10 cellular contexts compared by ENCODE assay signal in genomic region chr1:39266269-39266668, GRCh38.
DNase-seq lines count a peak whose midpoint lies in the region; ATAC-seq, FAIRE-seq and TF ChIP-seq lines count a peak whose summit lies in the region.
"Had no signal": no experiment of that assay in that cellular context is flagged by ENCODE, and none has a peak within 500 bp of the region (broad histone marks: within the 10 kb centered on the region; RNA-seq: fewer than 3 reads in every experiment).

No MANE protein-coding gene starts in this region.

- dilution Hi-C loops in keratinocyte (cut with MboI; ENCODE audit: extremely low pct_ligation_motif_present, low sequenced_read_pairs), result no loop called here

- H3K36me3 Mint-ChIP-seq in T-helper 2 cell treated with Interferon-gamma antibody and Interleukin-4, amounts not matched to agents 5 μg/mL and 100 μg/mL, for 36 hours (ENCODE audit: low read depth), result peaks cover 51% of the 10 kb centered on the region

- H3F3A ChIP-seq in smooth muscle cell (ENCODE audit: low read depth), result peaks cover 31% of the 10 kb centered on the region

- H3K9me3 Mint-ChIP-seq in T-helper 2 cell treated with Interferon-gamma antibody and Interleukin-4, amounts not matched to agents 5 μg/mL and 100 μg/mL, for 36 hours, result no peaks in the 10 kb centered on the region
- H3K9me3 Mint-ChIP-seq: activated naive CD4-positive, alpha-beta T cell treated with anti-CD3 and anti-CD28 coated beads, Interleukin-2, amount 50 U/mL, for 24 hours had no signal

- H3K9me3 ChIP-seq in keratinocyte (ENCODE audit: control insufficient read depth, low read depth, low read length) (no peaks in the 10 kb centered on the region), smooth muscle cell (replicated peaks; ENCODE audit: low read depth) (no peaks in the 10 kb centered on the region), right atrium auricular region (no peaks in the 10 kb centered on the region)

- peaks cover 89% of the 10 kb centered on the region for H3K79me2 ChIP-seq in keratinocyte (ENCODE audit: control insufficient read depth, insufficient read depth, low read length)
- H3K79me2 ChIP-seq in smooth muscle cell (ENCODE audit: low read depth), result peaks cover 79% of the 10 kb centered on the region

- H3K4me3 ChIP-seq in keratinocyte (ENCODE audit: control insufficient read depth in 2 of 3, extremely low read depth in 1 of 3, insufficient read depth in 2 of 3, low read depth in 1 of 3, low read length in 3 of 3), result no peak overlapping the region
- H3K4me3 ChIP-seq in smooth muscle cell, result no peak overlapping the region
- H3K4me3 ChIP-seq in right atrium auricular region, result no peak overlapping the region

- peak; percentile 19 for DNase-seq in EL
- peak; percentile 25 for DNase-seq in HuH-7 (ENCODE audit: low spot score)
- no peak for DNase-seq in T-helper 2 cell treated with Interferon-gamma antibody and Interleukin-4, amounts not matched to agents 5 μg/mL and 100 μg/mL, for 36 hours (ENCODE audit: low spot score)
- no peak for DNase-seq in keratinocyte (ENCODE audit: low read depth, low spot score)
- no peak for DNase-seq in smooth muscle cell (lab: John Stamatoyannopoulos, UW; ENCODE audit: unreplicated experiment)
- no peak for DNase-seq in right atrium auricular region (ENCODE audit: low spot score)
- DNase-seq: NCI-H187 treated with DMSO at 0.1 percent for 48 hours had no signal

- H3K27ac Mint-ChIP-seq in T-helper 2 cell treated with Interferon-gamma antibody and Interleukin-4, amounts not matched to agents 5 μg/mL and 100 μg/mL, for 36 hours, result peak overlapping the region; percentile 67

- peaks cover 39% of the 10 kb centered on the region for H3K4me1 ChIP-seq in keratinocyte (ENCODE audit: control insufficient read depth, extremely low read depth, insufficient read depth, low read length)
- H3K4me1 ChIP-seq in smooth muscle cell (ENCODE audit: low read depth), result peaks cover 55% of the 10 kb centered on the region
- peaks cover 0 to 43% of the 10 kb centered on the region in 2 donors for H3K4me1 ChIP-seq in right atrium auricular region

- WGBS in smooth muscle cell (ENCODE audit: low lambda C conversion rate), result 75% methylated on average over 1 of the region's 1 CpG

- peaks cover 68% of the 10 kb centered on the region for H3K4me1 Mint-ChIP-seq in T-helper 2 cell treated with Interferon-gamma antibody and Interleukin-4, amounts not matched to agents 5 μg/mL and 100 μg/mL, for 36 hours (ENCODE audit: low read depth)

- H2AFZ ChIP-seq in keratinocyte (ENCODE audit: control insufficient read depth, low read length) (no peak overlapping the region), smooth muscle cell (ENCODE audit: low read depth) (no peak overlapping the region)

- no peak overlapping the region for H3K4me2 ChIP-seq in keratinocyte (ENCODE audit: control insufficient read depth, extremely low read depth, insufficient read depth, low read depth, low read length)
- no peak overlapping the region for H3K4me2 ChIP-seq in smooth muscle cell

- H3K27ac ChIP-seq in keratinocyte (ENCODE audit: control insufficient read depth, insufficient read depth, low read length) (no peak overlapping the region), smooth muscle cell (ENCODE audit: low read depth) (no peak overlapping the region), right atrium auricular region (no peak overlapping the region)

- ATAC-seq in HG03139 (IDR thresholded peaks at IDR 0.05; ENCODE audit: unreplicated experiment) (no peak), GM21528 (IDR thresholded peaks at IDR 0.05; ENCODE audit: low FRiP score, unreplicated experiment) (no peak)

- peak in 2 of 3 experiments; percentile 10 to 22 for TF ChIP-seq CTCF in keratinocyte (optimal IDR thresholded peaks at IDR 0.05 in 1 of 3, IDR thresholded peaks at IDR 0.05 in 1 of 3, conservative IDR thresholded peaks at IDR 0.05 in 1 of 3; ENCODE audit: extremely low read depth in 1 of 3, insufficient read depth in 2 of 3, low read length in 3 of 3)
- TF ChIP-seq CTCF in smooth muscle cell (IDR thresholded peaks at IDR 0.05; ENCODE audit: borderline replicate concordance, insufficient read depth, poor library complexity, severe bottlenecking), result no peak
- TF ChIP-seq CTCF in right atrium auricular region (IDR thresholded peaks at IDR 0.05), result peak in 1 of 2 donors; percentile 37

- FAIRE-seq in keratinocyte (lab: Jason Lieb, UNC), result no peak

- H3K36me3 ChIP-seq in keratinocyte (ENCODE audit: control insufficient read depth in 2 of 2, extremely low read depth in 1 of 2, insufficient read depth in 2 of 2, low read length in 2 of 2) (peaks cover 8 to 13% of the 10 kb centered on the region in 2 experiments), smooth muscle cell (ENCODE audit: low read depth) (no peaks in the 10 kb centered on the region), right atrium auricular region (no peaks in the 10 kb centered on the region)

- H4K20me1 ChIP-seq in keratinocyte (ENCODE audit: control insufficient read depth, extremely low read depth, insufficient read depth, low read length), result no peaks in the 10 kb centered on the region
- H4K20me1 ChIP-seq in smooth muscle cell (ENCODE audit: low read depth), result peaks cover 93% of the 10 kb centered on the region

- no peaks in the 10 kb centered on the region for H3K27me3 Mint-ChIP-seq in T-helper 2 cell treated with Interferon-gamma antibody and Interleukin-4, amounts not matched to agents 5 μg/mL and 100 μg/mL, for 36 hours (ENCODE audit: low read depth)
- H3K27me3 Mint-ChIP-seq: activated naive CD4-positive, alpha-beta T cell treated with anti-CD3 and anti-CD28 coated beads, Interleukin-2, amount 50 U/mL, for 24 hours had no signal

- peaks cover 5% of the 10 kb centered on the region for H3K9me1 ChIP-seq in keratinocyte (ENCODE audit: control insufficient read depth, extremely low read depth, insufficient read depth, low read length)

- H3K9ac ChIP-seq in keratinocyte (ENCODE audit: control insufficient read depth, extremely low read depth, insufficient read depth, low read length) (no peak overlapping the region), smooth muscle cell (ENCODE audit: low read depth) (no peak overlapping the region)

- H3K27me3 ChIP-seq in keratinocyte (ENCODE audit: control insufficient read depth, extremely low read depth, insufficient read depth, low read length) (no peaks in the 10 kb centered on the region), smooth muscle cell (ENCODE audit: low read depth) (no peaks in the 10 kb centered on the region), right atrium auricular region (no peaks in the 10 kb centered on the region)

- H3K4me3 Mint-ChIP-seq in T-helper 2 cell treated with Interferon-gamma antibody and Interleukin-4, amounts not matched to agents 5 μg/mL and 100 μg/mL, for 36 hours, result no peak overlapping the region
- H3K4me3 Mint-ChIP-seq: activated naive CD4-positive, alpha-beta T cell treated with anti-CD3 and anti-CD28 coated beads, Interleukin-2, amount 50 U/mL, for 24 hours had no signal

Comparison
In these comparisons a context has a peak if more than half of its experiments do, and no peak if none do; other contexts are left out.
1. DNase-seq: peak in EL (single experiment) and HuH-7 (single experiment); none in T-helper 2 cell treated with Interferon-gamma antibody and Interleukin-4, amounts not matched to agents 5 μg/mL and 100 μg/mL, for 36 hours (single experiment), keratinocyte (single experiment), smooth muscle cell (single experiment) and right atrium auricular region (single experiment).